9 cellular contexts compared by ENCODE assay signal in genomic region chrX:63128509-63128908, GRCh38.
DNase-seq lines count a peak whose midpoint lies in the region; ATAC-seq, FAIRE-seq and TF ChIP-seq lines count a peak whose summit lies in the region.
"Had no signal": no experiment of that assay in that cellular context is flagged by ENCODE, and none has a peak within 500 bp of the region (broad histone marks: within the 10 kb centered on the region; RNA-seq: fewer than 3 reads in every experiment).

No MANE protein-coding gene starts in this region.

- peak; percentile 90 for ATAC-seq in GM18508 (IDR thresholded peaks at IDR 0.05; ENCODE audit: insufficient read depth, unreplicated experiment)
- peak; percentile 93 for ATAC-seq in HG03520 (IDR thresholded peaks at IDR 0.05; ENCODE audit: unreplicated experiment)
- peak; percentile 58 to 79 (median 74) for ATAC-seq in right lobe of liver
- no peak for ATAC-seq in GM21423 (IDR thresholded peaks at IDR 0.05; ENCODE audit: unreplicated experiment)

- H3K27me3 ChIP-seq in WERI-Rb-1 (ENCODE audit: insufficient read depth, low read depth, severe bottlenecking) (peaks cover 9% of the 10 kb centered on the region), right lobe of liver (peaks cover 0 to 6% of the 10 kb centered on the region in 2 donors)

- no peak for TF ChIP-seq POLR2A in right lobe of liver (IDR thresholded peaks at IDR 0.05)

- FAIRE-seq in HTR-8/SVneo (lab: Jason Lieb, UNC) = no peak

- TF ChIP-seq CTCF in WERI-Rb-1 (IDR thresholded peaks at IDR 0.05; ENCODE audit: low read depth, low read length) (peak; percentile 50), right lobe of liver (IDR thresholded peaks at IDR 0.05) (peak; percentile 45 to 69 (median 61))

- H3K27ac ChIP-seq in WERI-Rb-1 (no peak overlapping the region), right lobe of liver (no peak overlapping the region)

- H3K4me3 ChIP-seq in WERI-Rb-1 (ENCODE audit: low read depth, low read length) (no peak overlapping the region), right lobe of liver (no peak overlapping the region)

- peak; percentile 38 for DNase-seq in DMS114 treated with DMSO at 0.1 percent for 48 hours (lab: John Stamatoyannopoulos, UW; ENCODE audit: unreplicated experiment)
- DNase-seq in WERI-Rb-1 = peak; percentile 25
- DNase-seq in right lobe of liver = peak in 2 of 3 donors; percentile 26 to 40
- DNase-seq in HTR-8/SVneo (ENCODE audit: insufficient read length, low spot score) = no peak
- DNase-seq in D341Med (ENCODE audit: low spot score) = no peak
- DNase-seq: activated B cell treated with CpG ODN at 0.5 μM for 24 hours had no signal

- H3K36me3 ChIP-seq in WERI-Rb-1 = no peaks in the 10 kb centered on the region
- H3K36me3 ChIP-seq in right lobe of liver = no peaks in the 10 kb centered on the region

- H3K9me3 ChIP-seq in WERI-Rb-1 (ENCODE audit: severe bottlenecking) = no peaks in the 10 kb centered on the region
- H3K9me3 ChIP-seq in right lobe of liver = no peaks in the 10 kb centered on the region

- 0% methylated on average over 2 of the region's 2 CpGs for WGBS in right lobe of liver (ENCODE audit: insufficient coverage, low coverage, low lambda C conversion rate, missing lambda C conversion rate)

- no peaks in the 10 kb centered on the region for H3K4me1 ChIP-seq in right lobe of liver

- intact Hi-C loops in right lobe of liver (cut with DNase I) = no loop called here

Comparison
In these comparisons a context has a peak if more than half of its experiments do, and no peak if none do; other contexts are left out.
1. DNase-seq: peak in DMS114 treated with DMSO at 0.1 percent for 48 hours (single experiment), WERI-Rb-1 (single experiment) and right lobe of liver (2 of 3); none in HTR-8/SVneo (single experiment) and D341Med (single experiment).